In the genomic region with DNA sequence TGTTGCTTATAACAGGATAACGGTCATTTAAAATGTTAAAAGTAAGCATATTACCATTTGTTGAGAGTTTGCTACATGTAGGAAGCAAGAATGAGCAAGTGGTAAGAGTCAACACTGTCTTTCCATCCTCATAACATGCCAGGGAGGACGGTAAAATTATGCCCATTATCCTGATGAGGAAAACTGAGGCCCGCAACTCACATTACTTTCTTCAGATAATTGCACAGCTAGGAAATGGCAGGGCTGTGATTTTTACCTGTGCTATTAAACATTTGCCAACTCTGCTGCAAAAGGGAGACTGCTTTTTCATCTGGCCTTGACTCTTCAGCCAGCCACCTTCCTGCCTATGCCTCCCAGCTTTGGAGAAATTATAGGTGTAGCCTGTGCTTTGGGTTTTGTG, we compare ENCODE assay signal across 8 cellular contexts.
"Had no signal": no experiment of that assay in that cellular context is flagged by ENCODE, and none has a peak within 500 bp of the region (broad histone marks: within the 10 kb centered on the region; RNA-seq: fewer than 3 reads in every experiment).

No MANE protein-coding gene starts in this region.

- H3K27ac ChIP-seq: GM23248 had no signal

- DNase-seq: GM23248, GOT3, H9, HCEC 1CT, KG1 had no signal

- FAIRE-seq: H54, HTR-8/SVneo had no signal

- H3K36me3 Mint-ChIP-seq: IgD-negative memory B cell had no signal

- H3K4me3 Mint-ChIP-seq: H9 had no signal

- H2AFZ ChIP-seq: GM23248 had no signal

- H3K9ac ChIP-seq: GM23248 had no signal

- H3K4me3 ChIP-seq: GM23248 had no signal
